1 cellular context compared by ENCODE assay signal in the genomic region with DNA sequence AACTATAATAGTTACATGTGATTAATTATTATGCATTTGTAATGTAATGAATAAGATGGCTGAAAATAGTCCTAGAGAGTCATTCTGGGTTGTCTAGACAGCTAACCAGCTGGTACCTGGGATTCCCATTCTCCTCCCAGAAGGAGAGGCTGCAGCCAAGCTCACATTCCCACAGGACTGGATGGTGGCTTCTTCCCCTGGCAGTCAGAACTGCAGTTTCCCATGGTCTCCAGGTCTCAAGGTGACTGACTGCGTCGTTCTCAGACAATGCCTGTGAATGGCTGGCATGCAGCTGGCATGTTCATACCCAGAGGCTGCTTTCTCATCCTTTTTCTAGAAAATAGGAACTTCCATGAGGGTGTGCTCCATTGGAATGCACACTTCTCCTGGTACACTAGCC.
TF ChIP-seq lines count a peak whose summit lies in the region.

No MANE protein-coding gene starts in this region.

TF ChIP-seq in WTC11, 78 proteins besides CTCF, POLR2A, EP300 and RAD21 (continued from another document):
- TF ChIP-seq ZNF219 (CRISPR knock-in tag; IDR thresholded peaks at IDR 0.05; ENCODE audit: borderline replicate concordance), result no peak
- TF ChIP-seq JUN (CRISPR knock-in tag; IDR thresholded peaks at IDR 0.05), result no peak
- TF ChIP-seq, protein P1, sequence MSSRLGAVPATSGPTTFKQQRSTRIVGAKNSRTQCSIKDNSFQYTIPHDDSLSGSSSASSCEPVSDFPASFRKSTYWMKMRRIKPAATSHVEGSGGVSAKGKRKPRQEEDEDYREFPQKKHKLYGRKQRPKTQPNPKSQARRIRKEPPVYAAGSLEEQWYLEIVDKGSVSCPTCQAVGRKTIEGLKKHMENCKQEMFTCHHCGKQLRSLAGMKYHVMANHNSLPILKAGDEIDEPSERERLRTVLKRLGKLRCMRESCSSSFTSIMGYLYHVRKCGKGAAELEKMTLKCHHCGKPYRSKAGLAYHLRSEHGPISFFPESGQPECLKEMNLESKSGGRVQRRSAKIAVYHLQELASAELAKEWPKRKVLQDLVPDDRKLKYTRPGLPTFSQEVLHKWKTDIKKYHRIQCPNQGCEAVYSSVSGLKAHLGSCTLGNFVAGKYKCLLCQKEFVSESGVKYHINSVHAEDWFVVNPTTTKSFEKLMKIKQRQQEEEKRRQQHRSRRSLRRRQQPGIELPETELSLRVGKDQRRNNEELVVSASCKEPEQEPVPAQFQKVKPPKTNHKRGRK (CRISPR knock-in tag; IDR thresholded peaks at IDR 0.05; ENCODE audit: borderline replicate concordance), result no peak
- TF ChIP-seq, protein P2, sequence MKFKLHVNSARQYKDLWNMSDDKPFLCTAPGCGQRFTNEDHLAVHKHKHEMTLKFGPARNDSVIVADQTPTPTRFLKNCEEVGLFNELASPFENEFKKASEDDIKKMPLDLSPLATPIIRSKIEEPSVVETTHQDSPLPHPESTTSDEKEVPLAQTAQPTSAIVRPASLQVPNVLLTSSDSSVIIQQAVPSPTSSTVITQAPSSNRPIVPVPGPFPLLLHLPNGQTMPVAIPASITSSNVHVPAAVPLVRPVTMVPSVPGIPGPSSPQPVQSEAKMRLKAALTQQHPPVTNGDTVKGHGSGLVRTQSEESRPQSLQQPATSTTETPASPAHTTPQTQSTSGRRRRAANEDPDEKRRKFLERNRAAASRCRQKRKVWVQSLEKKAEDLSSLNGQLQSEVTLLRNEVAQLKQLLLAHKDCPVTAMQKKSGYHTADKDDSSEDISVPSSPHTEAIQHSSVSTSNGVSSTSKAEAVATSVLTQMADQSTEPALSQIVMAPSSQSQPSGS (CRISPR knock-in tag; IDR thresholded peaks at IDR 0.05; ENCODE audit: borderline replicate concordance, low read depth), result no peak
- TF ChIP-seq, protein P3, sequence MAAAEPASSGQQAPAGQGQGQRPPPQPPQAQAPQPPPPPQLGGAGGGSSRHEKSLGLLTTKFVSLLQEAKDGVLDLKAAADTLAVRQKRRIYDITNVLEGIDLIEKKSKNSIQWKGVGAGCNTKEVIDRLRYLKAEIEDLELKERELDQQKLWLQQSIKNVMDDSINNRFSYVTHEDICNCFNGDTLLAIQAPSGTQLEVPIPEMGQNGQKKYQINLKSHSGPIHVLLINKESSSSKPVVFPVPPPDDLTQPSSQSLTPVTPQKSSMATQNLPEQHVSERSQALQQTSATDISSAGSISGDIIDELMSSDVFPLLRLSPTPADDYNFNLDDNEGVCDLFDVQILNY (CRISPR knock-in tag; IDR thresholded peaks at IDR 0.05), result no peak
- TF ChIP-seq ZBTB21 (CRISPR knock-in tag; IDR thresholded peaks at IDR 0.05; ENCODE audit: borderline replicate concordance), result no peak
- TF ChIP-seq GRHL2 (CRISPR knock-in tag; IDR thresholded peaks at IDR 0.05; ENCODE audit: insufficient replicate concordance, severe bottlenecking), result no peak
- no peak for TF ChIP-seq TCF7 (CRISPR knock-in tag; IDR thresholded peaks at IDR 0.05; ENCODE audit: low read depth)
- TF ChIP-seq, protein P4, sequence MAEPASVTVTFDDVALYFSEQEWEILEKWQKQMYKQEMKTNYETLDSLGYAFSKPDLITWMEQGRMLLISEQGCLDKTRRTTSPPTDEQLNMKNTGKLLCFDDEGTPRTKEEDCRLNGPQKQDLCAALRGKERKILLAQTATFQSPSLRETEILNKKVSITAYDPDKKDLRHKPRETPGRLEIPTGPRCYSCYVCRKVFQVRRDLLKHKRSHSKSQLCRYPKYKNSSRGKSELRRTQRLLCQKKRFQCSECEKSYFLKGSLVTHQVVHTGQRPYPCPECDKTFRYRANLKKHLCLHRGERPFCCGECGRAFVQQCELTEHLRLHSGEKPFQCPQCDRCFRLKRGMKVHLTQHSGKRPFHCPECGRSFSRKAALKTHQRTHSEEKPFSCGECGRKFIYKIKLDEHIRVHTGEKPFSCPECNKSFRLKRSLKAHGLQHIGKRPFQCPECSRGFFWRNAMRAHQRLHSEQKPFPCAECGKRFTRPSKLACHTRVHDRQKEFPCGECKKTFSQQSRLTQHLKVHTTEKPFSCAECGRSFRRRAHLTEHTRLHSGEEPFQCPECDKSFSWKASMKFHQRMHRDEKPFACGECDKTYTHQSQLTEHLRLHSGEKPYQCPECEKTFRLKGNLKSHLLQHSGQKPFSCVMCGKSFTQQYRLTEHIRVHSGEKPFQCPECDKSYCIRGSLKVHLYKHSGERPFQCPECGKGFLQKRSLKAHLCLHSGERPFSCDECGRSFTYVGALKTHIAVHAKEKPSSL (CRISPR knock-in tag; conservative IDR thresholded peaks at IDR 0.05), result no peak
- TF ChIP-seq, protein P5, sequence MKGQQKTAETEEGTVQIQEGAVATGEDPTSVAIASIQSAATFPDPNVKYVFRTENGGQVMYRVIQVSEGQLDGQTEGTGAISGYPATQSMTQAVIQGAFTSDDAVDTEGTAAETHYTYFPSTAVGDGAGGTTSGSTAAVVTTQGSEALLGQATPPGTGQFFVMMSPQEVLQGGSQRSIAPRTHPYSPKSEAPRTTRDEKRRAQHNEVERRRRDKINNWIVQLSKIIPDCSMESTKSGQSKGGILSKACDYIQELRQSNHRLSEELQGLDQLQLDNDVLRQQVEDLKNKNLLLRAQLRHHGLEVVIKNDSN (CRISPR knock-in tag; IDR thresholded peaks at IDR 0.05), result no peak
- TF ChIP-seq, protein P6, sequence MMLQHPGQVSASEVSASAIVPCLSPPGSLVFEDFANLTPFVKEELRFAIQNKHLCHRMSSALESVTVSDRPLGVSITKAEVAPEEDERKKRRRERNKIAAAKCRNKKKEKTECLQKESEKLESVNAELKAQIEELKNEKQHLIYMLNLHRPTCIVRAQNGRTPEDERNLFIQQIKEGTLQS (CRISPR knock-in tag; conservative IDR thresholded peaks at IDR 0.05), result no peak
- TF ChIP-seq, protein P7, sequence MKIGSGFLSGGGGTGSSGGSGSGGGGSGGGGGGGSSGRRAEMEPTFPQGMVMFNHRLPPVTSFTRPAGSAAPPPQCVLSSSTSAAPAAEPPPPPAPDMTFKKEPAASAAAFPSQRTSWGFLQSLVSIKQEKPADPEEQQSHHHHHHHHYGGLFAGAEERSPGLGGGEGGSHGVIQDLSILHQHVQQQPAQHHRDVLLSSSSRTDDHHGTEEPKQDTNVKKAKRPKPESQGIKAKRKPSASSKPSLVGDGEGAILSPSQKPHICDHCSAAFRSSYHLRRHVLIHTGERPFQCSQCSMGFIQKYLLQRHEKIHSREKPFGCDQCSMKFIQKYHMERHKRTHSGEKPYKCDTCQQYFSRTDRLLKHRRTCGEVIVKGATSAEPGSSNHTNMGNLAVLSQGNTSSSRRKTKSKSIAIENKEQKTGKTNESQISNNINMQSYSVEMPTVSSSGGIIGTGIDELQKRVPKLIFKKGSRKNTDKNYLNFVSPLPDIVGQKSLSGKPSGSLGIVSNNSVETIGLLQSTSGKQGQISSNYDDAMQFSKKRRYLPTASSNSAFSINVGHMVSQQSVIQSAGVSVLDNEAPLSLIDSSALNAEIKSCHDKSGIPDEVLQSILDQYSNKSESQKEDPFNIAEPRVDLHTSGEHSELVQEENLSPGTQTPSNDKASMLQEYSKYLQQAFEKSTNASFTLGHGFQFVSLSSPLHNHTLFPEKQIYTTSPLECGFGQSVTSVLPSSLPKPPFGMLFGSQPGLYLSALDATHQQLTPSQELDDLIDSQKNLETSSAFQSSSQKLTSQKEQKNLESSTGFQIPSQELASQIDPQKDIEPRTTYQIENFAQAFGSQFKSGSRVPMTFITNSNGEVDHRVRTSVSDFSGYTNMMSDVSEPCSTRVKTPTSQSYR (CRISPR knock-in tag; IDR thresholded peaks at IDR 0.05), result no peak
- no peak for TF ChIP-seq SP1 (CRISPR knock-in tag; conservative IDR thresholded peaks at IDR 0.05)
- TF ChIP-seq, protein P8, sequence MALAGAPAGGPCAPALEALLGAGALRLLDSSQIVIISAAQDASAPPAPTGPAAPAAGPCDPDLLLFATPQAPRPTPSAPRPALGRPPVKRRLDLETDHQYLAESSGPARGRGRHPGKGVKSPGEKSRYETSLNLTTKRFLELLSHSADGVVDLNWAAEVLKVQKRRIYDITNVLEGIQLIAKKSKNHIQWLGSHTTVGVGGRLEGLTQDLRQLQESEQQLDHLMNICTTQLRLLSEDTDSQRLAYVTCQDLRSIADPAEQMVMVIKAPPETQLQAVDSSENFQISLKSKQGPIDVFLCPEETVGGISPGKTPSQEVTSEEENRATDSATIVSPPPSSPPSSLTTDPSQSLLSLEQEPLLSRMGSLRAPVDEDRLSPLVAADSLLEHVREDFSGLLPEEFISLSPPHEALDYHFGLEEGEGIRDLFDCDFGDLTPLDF (CRISPR knock-in tag; IDR thresholded peaks at IDR 0.05), result no peak
- TF ChIP-seq RELA (CRISPR knock-in tag; IDR thresholded peaks at IDR 0.05; ENCODE audit: borderline replicate concordance), result no peak
- TF ChIP-seq, protein P9, sequence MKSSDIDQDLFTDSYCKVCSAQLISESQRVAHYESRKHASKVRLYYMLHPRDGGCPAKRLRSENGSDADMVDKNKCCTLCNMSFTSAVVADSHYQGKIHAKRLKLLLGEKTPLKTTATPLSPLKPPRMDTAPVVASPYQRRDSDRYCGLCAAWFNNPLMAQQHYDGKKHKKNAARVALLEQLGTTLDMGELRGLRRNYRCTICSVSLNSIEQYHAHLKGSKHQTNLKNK (CRISPR knock-in tag; IDR thresholded peaks at IDR 0.05), result no peak
TF ChIP-seq in WTC11: peak in this region for 0.
